Comparison of ENCODE assay signal across 18 cellular contexts in genomic region chr11:9332655-9333054, GRCh38. TPM values are rescaled to one million over a fixed set of nuclear protein-coding genes. Genes with fewer than 3 reads are reported as not detected.
A peak's percentile ranks its signal among the peaks of the same experiment; 100 is the strongest.
DNase-seq lines count a peak whose midpoint lies in the region; ATAC-seq and TF ChIP-seq lines count a peak whose summit lies in the region.
"Had no signal": no experiment of that assay in that cellular context is flagged by ENCODE, and none has a peak within 500 bp of the region (broad histone marks: within the 10 kb centered on the region; RNA-seq: fewer than 3 reads in every experiment).

No MANE protein-coding gene starts in this region.

- no peak overlapping the region for H3K14ac ChIP-seq in trophoblast cell (ENCODE audit: low read length)

- H2AFZ ChIP-seq in trophoblast cell (ENCODE audit: insufficient read depth, low read length, poor library complexity): no peak overlapping the region

- H2BK120ac ChIP-seq in trophoblast cell (ENCODE audit: insufficient read depth, low read length, poor library complexity): no peak overlapping the region

- no peak overlapping the region for H4K91ac ChIP-seq in trophoblast cell (ENCODE audit: low read depth, low read length)

- no peaks in the 10 kb centered on the region for H3K79me2 ChIP-seq in trophoblast cell (ENCODE audit: control insufficient read depth, insufficient read depth, low read length, poor library complexity)

- no peak overlapping the region for H3K9ac ChIP-seq in trophoblast cell (ENCODE audit: low read length)
- H3K9ac ChIP-seq: BLaER1 treated with 17β-estradiol and CSF1 and Interleukin-3, amounts not matched to agents 10 nM and 100 nM had no signal

- no peak overlapping the region for H3K23ac ChIP-seq in trophoblast cell (ENCODE audit: low read length)

- no CpG with 5 or more reads among the region's 5 CpGs for WGBS in trophoblast cell (ENCODE audit: extremely low coverage, insufficient coverage, insufficient read length)

- no peak overlapping the region for H3K4me2 ChIP-seq in trophoblast cell (ENCODE audit: low read length)
- H3K4me2 ChIP-seq: BLaER1 treated with 17β-estradiol and CSF1 and Interleukin-3, amounts not matched to agents 10 nM and 100 nM had no signal

- no peak overlapping the region for H3K4me3 ChIP-seq in AG10803 (ENCODE audit: low read length)
- no peak overlapping the region for H3K4me3 ChIP-seq in HEK293 (ENCODE audit: low read depth, low read length)
- H3K4me3 ChIP-seq in RWPE2 (ENCODE audit: severe bottlenecking): no peak overlapping the region
- H3K4me3 ChIP-seq in trophoblast cell (ENCODE audit: low read depth, low read length): no peak overlapping the region
- H3K4me3 ChIP-seq: BLaER1 treated with 17β-estradiol and CSF1 and Interleukin-3, amounts not matched to agents 10 nM and 100 nM had no signal

- H3K4ac ChIP-seq in trophoblast cell (ENCODE audit: low read depth, low read length): no peak overlapping the region

- H3K36me3 ChIP-seq in HEK293 (ENCODE audit: control insufficient read depth in 2 of 2, insufficient read depth in 1 of 2, low read length in 2 of 2) (no peaks in the 10 kb centered on the region), RWPE2 (ENCODE audit: low read depth) (no peaks in the 10 kb centered on the region), trophoblast cell (ENCODE audit: control insufficient read depth in 1 of 2, insufficient read depth in 2 of 2, low read length in 2 of 2) (no peaks in the 10 kb centered on the region)
- H3K36me3 ChIP-seq: BLaER1 treated with 17β-estradiol and CSF1 and Interleukin-3, amounts not matched to agents 10 nM and 100 nM had no signal

- H2BK12ac ChIP-seq in trophoblast cell (ENCODE audit: low read length): no peak overlapping the region

- POLR2A ChIA-PET in HEK293 (lab: Yijun Ruan, JAX): interaction anchor here (0.7 to 0.8 kb wide), 2 partner anchors 21 to 66 kb away, joined by 3 to 5 read pairs; no protein-coding TSS in a partner anchor

- no peak overlapping the region for H3K27ac ChIP-seq in HEK293 (ENCODE audit: extremely low read depth, low read depth, low read length)
- peak overlapping the region; percentile 90 for H3K27ac ChIP-seq in RWPE2 (ENCODE audit: poor library complexity, severe bottlenecking)
- H3K27ac ChIP-seq in trophoblast cell (ENCODE audit: low read depth, low read length): no peak overlapping the region
- H3K27ac ChIP-seq: BLaER1 treated with 17β-estradiol and CSF1 and Interleukin-3, amounts not matched to agents 10 nM and 100 nM; C4-2B had no signal

- DNase-seq in AG10803 (ENCODE audit: low read depth): peak; percentile 36
- DNase-seq in RWPE2 (ENCODE audit: low spot score): no peak
- peak; percentile 48 to 80 for DNase-seq in trophoblast cell
- no peak for DNase-seq in stimulated activated naive CD4-positive, alpha-beta T cell (lab: John Stamatoyannopoulos, UW)
- no peak for DNase-seq in left lobe of liver (ENCODE audit: low spot score)
- no peak for DNase-seq in retina
- DNase-seq: 8988T; ACHN; AML-193; Caco-2; Calu3; CD4-positive, alpha-beta T cell; CD8-positive, alpha-beta T cell; DMS79 treated with DMSO at 0.1 percent for 48 hours; GF-D8 had no signal

- H2AK5ac ChIP-seq in trophoblast cell (ENCODE audit: low read length): no peak overlapping the region

- H4K12ac ChIP-seq in trophoblast cell (ENCODE audit: low read depth, low read length): no peak overlapping the region

- H2BK5ac ChIP-seq in trophoblast cell (ENCODE audit: low read depth, low read length, poor library complexity): no peak overlapping the region

- H3K79me1 ChIP-seq in trophoblast cell (ENCODE audit: low read length): no peaks in the 10 kb centered on the region

- H3K9me3 ChIP-seq in HEK293 (ENCODE audit: control insufficient read depth, insufficient read depth, low read depth, low read length) (no peaks in the 10 kb centered on the region), RWPE2 (ENCODE audit: severe bottlenecking) (no peaks in the 10 kb centered on the region), trophoblast cell (ENCODE audit: insufficient read depth, low read depth, low read length) (no peaks in the 10 kb centered on the region)
- H3K9me3 ChIP-seq: Caco-2 had no signal

- TF ChIP-seq CTCF in AG10803 (conservative IDR thresholded peaks at IDR 0.05; ENCODE audit: low read length) (no peak), HEK293 (tag by site-specific recombination; IDR thresholded peaks at IDR 0.05) (no peak), RWPE2 (IDR thresholded peaks at IDR 0.05; ENCODE audit: poor library complexity, severe bottlenecking) (no peak)

- H4K8ac ChIP-seq in trophoblast cell (ENCODE audit: low read depth, low read length): no peak overlapping the region

- CTCF ChIA-PET in HEK293 (lab: Yijun Ruan, JAX): interaction anchor here (0.6 kb wide), 1 partner anchor 94 kb away, joined by 3 read pairs; no protein-coding TSS in a partner anchor

- H3K4me1 ChIP-seq in HEK293 (ENCODE audit: control insufficient read depth, insufficient read depth, low read length) (no peaks in the 10 kb centered on the region), RWPE2 (ENCODE audit: insufficient read depth, poor library complexity, severe bottlenecking) (peaks cover 13% of the 10 kb centered on the region), trophoblast cell (ENCODE audit: control insufficient read depth in 1 of 2, insufficient read depth in 2 of 2, low read length in 2 of 2) (peaks cover 3 to 4% of the 10 kb centered on the region in 2 experiments)

- H3K27me3 ChIP-seq in RWPE2 (ENCODE audit: insufficient read depth, poor library complexity, severe bottlenecking): no peaks in the 10 kb centered on the region
- H3K27me3 ChIP-seq in trophoblast cell (ENCODE audit: insufficient read depth, low read length): no peaks in the 10 kb centered on the region
- H3K27me3 ChIP-seq: BLaER1 treated with 17β-estradiol and CSF1 and Interleukin-3, amounts not matched to agents 10 nM and 100 nM had no signal

- no peak overlapping the region for H3K18ac ChIP-seq in trophoblast cell (ENCODE audit: low read length)

- no peak for ATAC-seq in RWPE2 (ENCODE audit: low read depth)
- no peak for ATAC-seq in left lobe of liver
- ATAC-seq: CD8-positive, alpha-beta T cell had no signal

TF ChIP-seq in HEK293, 187 proteins besides CTCF, POLR2A, EP300 and RAD21 (continues in another document):
- TF ChIP-seq SP3 (tag by site-specific recombination; IDR thresholded peaks at IDR 0.05) (no peak), PRDM10 (tag by site-specific recombination; IDR thresholded peaks at IDR 0.05) (no peak), ZNF426 (tag by site-specific recombination; IDR thresholded peaks at IDR 0.05) (no peak), ZBTB48 (tag by site-specific recombination; IDR thresholded peaks at IDR 0.05) (no peak), YY2 (tag by site-specific recombination; IDR thresholded peaks at IDR 0.05) (no peak), ZNF776 (tag by site-specific recombination; IDR thresholded peaks at IDR 0.05; ENCODE audit: borderline replicate concordance) (no peak), RBAK (tag by site-specific recombination; IDR thresholded peaks at IDR 0.05) (no peak), ZNF280C (tag by site-specific recombination; IDR thresholded peaks at IDR 0.05) (no peak), GLIS1 (tag by site-specific recombination; IDR thresholded peaks at IDR 0.05) (no peak), ZNF292 (tag by site-specific recombination; IDR thresholded peaks at IDR 0.05; ENCODE audit: borderline replicate concordance, low read depth) (no peak), ZBTB17 (tag by site-specific recombination; IDR thresholded peaks at IDR 0.05) (no peak)

RNA-seq across cellular contexts. Expression of gene TMEM41B, which starts 18.3 kb away (rescaled TPM):
- 67.0 and 71.4 TPM in 2 replicates for polyA plus RNA-seq in trophoblast cell (2013)
- total RNA-seq in left lobe of liver: 22.7 TPM

RNA-seq across cellular contexts. Expression of gene IPO7, which starts 51.8 kb away (rescaled TPM):
- 96.6 and 98.3 TPM in 2 replicates for polyA plus RNA-seq in trophoblast cell (2013)
- 39.0 TPM for total RNA-seq in left lobe of liver

Comparison
In these comparisons a context has a peak if more than half of its experiments do, and no peak if none do; other contexts are left out.
1. DNase-seq: peak in AG10803 (single experiment) and trophoblast cell (2 of 2); none in RWPE2 (single experiment), stimulated activated naive CD4-positive, alpha-beta T cell (0 of 6), left lobe of liver (single experiment) and retina (single experiment).